Comparison of ENCODE assay signal across 1 cellular context in the genomic region with DNA sequence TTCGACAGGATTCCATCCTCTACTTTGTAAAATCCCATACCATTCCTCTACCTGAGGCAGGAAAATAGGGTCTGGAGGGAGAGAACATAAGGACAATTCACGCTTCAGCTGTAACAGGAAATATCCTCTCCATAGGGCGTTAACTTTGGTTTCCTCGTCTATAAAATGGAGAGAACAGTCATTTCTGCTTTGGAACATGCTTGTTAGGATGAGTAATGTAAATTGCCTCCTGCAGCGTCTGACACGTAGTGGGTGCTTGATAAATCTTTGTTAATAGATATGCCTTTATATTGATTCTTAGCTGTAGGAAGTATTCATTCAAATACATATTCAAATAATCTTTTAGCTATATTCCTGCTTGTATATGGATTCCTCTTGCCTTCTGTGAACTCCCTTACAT.
TF ChIP-seq lines count a peak whose summit lies in the region.

No MANE protein-coding gene starts in this region.

TF ChIP-seq in H1, 55 proteins besides CTCF, POLR2A, EP300 and RAD21 (continued from another document):
- TF ChIP-seq NRF1 (IDR thresholded peaks at IDR 0.05; ENCODE audit: low read depth, low read length) (no peak), CBX5 (IDR thresholded peaks at IDR 0.05; ENCODE audit: low read depth, low read length) (no peak), CEBPB (IDR thresholded peaks at IDR 0.05; ENCODE audit: low read depth, low read length) (no peak), TBP (IDR thresholded peaks at IDR 0.05; ENCODE audit: low read depth, low read length) (no peak), SUZ12 (IDR thresholded peaks at IDR 0.05; ENCODE audit: low read length) (no peak), EGR1 (IDR thresholded peaks at IDR 0.05; ENCODE audit: borderline replicate concordance, low read depth, low read length) (no peak)
TF ChIP-seq in H1: peak in this region for 0.
